ENCODE assay signal across 8 cellular contexts in genomic region chr2:213232649-213233437, GRCh38. TPM values are rescaled to one million over a fixed set of nuclear protein-coding genes. Genes with fewer than 3 reads are reported as not detected.
DNase-seq lines count a peak whose midpoint lies in the region; ATAC-seq and TF ChIP-seq lines count a peak whose summit lies in the region.

No MANE protein-coding gene starts in this region.

- H3K9me3 ChIP-seq in prostate gland (no peaks in the 10 kb centered on the region), suprapubic skin (no peaks in the 10 kb centered on the region)

- no peaks in the 10 kb centered on the region for H3K9me3 Mint-ChIP-seq in central memory CD8-positive, alpha-beta T cell

- DNase-seq in RPMI7951 (ENCODE audit: low read depth): peak; percentile 40
- peak in 1 of 2 donors; percentile 32 for DNase-seq in central memory CD8-positive, alpha-beta T cell (ENCODE audit: low spot score in 2 of 2)
- peak; percentile 13 to 28 for DNase-seq in stimulated activated CD8-positive, alpha-beta memory T cell treated with anti-CD3 and anti-CD28 coated beads, Interleukin-7, amount 100 ng/mL, for 4 hours (ENCODE audit: low read depth in 2 of 2)
- no peak for DNase-seq in nucleus accumbens (lab: John Stamatoyannopoulos, UW)
- no peak for DNase-seq in prostate gland (ENCODE audit: low spot score)
- DNase-seq in suprapubic skin (ENCODE audit: low spot score in 2 of 2): no peak

- TF ChIP-seq POLR2A in prostate gland (IDR thresholded peaks at IDR 0.05) (no peak), suprapubic skin (IDR thresholded peaks at IDR 0.05) (no peak)

- TF ChIP-seq EP300 in suprapubic skin (IDR thresholded peaks at IDR 0.05): no peak

- H3K27ac ChIP-seq in prostate gland (no peak overlapping the region), suprapubic skin (no peak overlapping the region)

- TF ChIP-seq CTCF in prostate gland (IDR thresholded peaks at IDR 0.05): no peak
- TF ChIP-seq CTCF in suprapubic skin (IDR thresholded peaks at IDR 0.05): no peak

- peaks cover 5% of the 10 kb centered on the region for H3K27me3 Mint-ChIP-seq in central memory CD8-positive, alpha-beta T cell

- H3K36me3 ChIP-seq in prostate gland (no peaks in the 10 kb centered on the region), suprapubic skin (no peaks in the 10 kb centered on the region)

- H3K4me3 ChIP-seq in prostate gland (no peak overlapping the region), suprapubic skin (no peak overlapping the region)

- peaks cover 5% of the 10 kb centered on the region for H3K36me3 Mint-ChIP-seq in central memory CD8-positive, alpha-beta T cell (ENCODE audit: insufficient read depth)

- peak overlapping the region; percentile 64 for H3K27ac Mint-ChIP-seq in central memory CD8-positive, alpha-beta T cell (ENCODE audit: low read depth)

- peaks cover 13% of the 10 kb centered on the region for H3K4me1 Mint-ChIP-seq in central memory CD8-positive, alpha-beta T cell

- H3K4me1 ChIP-seq in prostate gland (replicated peaks) (no peaks in the 10 kb centered on the region), suprapubic skin (no peaks in the 10 kb centered on the region)

- H3K4me3 Mint-ChIP-seq in central memory CD8-positive, alpha-beta T cell: peak overlapping the region; percentile 36

- intact Hi-C loops in prostate gland (cut with DNase I): no loop called here

- H3K27me3 ChIP-seq in prostate gland (replicated peaks; ENCODE audit: insufficient read depth) (no peaks in the 10 kb centered on the region), suprapubic skin (peaks cover 8% of the 10 kb centered on the region)

- WGBS in prostate gland: 35% methylated on average over 8 of the region's 8 CpGs
- 40% methylated on average over 8 of the region's 8 CpGs for WGBS in suprapubic skin

- ATAC-seq in GM19035 (IDR thresholded peaks at IDR 0.05; ENCODE audit: unreplicated experiment) (peak; percentile 93), HG02938 (IDR thresholded peaks at IDR 0.05; ENCODE audit: unreplicated experiment) (peak; percentile 92)
- ATAC-seq in central memory CD8-positive, alpha-beta T cell (replicated peaks; ENCODE audit: extremely low read depth, poor library complexity, severe bottlenecking): peak; percentile 82

RNA-seq across cellular contexts. Expression of gene SPAG16, which starts 51.4 kb away (rescaled TPM):
- 29.9 and 32.3 TPM in 2 replicates for total RNA-seq in RPMI7951 (2014; rRNA removed; shearing (Covaris generic))
- total RNA-seq in prostate gland (10 to 100 TPM; 27.1 to 29.2 TPM), suprapubic skin (10 to 100 TPM; 17.5 to 31.4 (median 22.0) TPM)

Comparison
In these comparisons a context has a peak if more than half of its experiments do, and no peak if none do; other contexts are left out.
1. DNase-seq: peak in RPMI7951 (single experiment) and stimulated activated CD8-positive, alpha-beta memory T cell treated with anti-CD3 and anti-CD28 coated beads, Interleukin-7, amount 100 ng/mL, for 4 hours (2 of 2); none in nucleus accumbens (0 of 56), prostate gland (single experiment) and suprapubic skin (0 of 2).
2. Peak in every context shown above with its lines, with median percentiles within 50 percentile points of each other: ATAC-seq.